9 cellular contexts compared by ENCODE assay signal in the genomic region with DNA sequence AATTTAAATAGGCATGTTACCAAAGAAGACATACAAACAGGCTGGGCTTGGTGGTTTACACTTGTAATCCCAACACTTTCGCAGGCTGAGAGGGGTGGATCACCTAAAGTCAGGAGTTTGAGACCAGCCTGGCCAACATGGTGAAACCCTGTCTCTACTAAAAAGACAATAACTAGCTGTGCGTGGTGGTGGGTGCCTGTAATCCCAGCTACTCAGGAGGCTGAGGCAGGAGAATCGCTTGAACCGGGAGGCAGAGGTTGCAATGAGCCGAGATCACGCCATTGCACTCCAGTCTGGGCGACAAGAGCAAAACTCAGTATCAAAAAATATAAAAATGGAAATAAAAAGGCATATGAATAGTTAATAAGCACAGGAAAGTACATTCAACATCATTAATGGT. TPM values are rescaled to one million over a fixed set of nuclear protein-coding genes. Genes with fewer than 3 reads are reported as not detected.
"Had no signal": no experiment of that assay in that cellular context is flagged by ENCODE, and none has a peak within 500 bp of the region (broad histone marks: within the 10 kb centered on the region; RNA-seq: fewer than 3 reads in every experiment).

No MANE protein-coding gene starts in this region.

RNA-seq across cellular contexts. Expression of gene WDFY4, which starts 37.6 kb away (rescaled TPM):
- total RNA-seq: activated CD4-positive, alpha-beta memory T cell treated with anti-CD3 and anti-CD28 coated beads for 36 hours had no signal

RNA-seq across cellular contexts. Expression of gene ARHGAP22, which starts 42.2 kb away (rescaled TPM):
- total RNA-seq: activated CD4-positive, alpha-beta memory T cell treated with anti-CD3 and anti-CD28 coated beads for 36 hours; activated CD4-positive, alpha-beta T cell treated with anti-CD3 and anti-CD28 coated beads, Interleukin-2, amount 10 ng/mL, durations not matched to agents 24 days and 14 days; activated CD4-positive, alpha-beta T cell treated with anti-CD3 and anti-CD28 coated beads, Interleukin-2, amount 10 ng/mL, durations not matched to agents 7 days and 5 days; activated CD8-positive, alpha-beta memory T cell treated with anti-CD3 and anti-CD28 coated beads for 36 hours; activated CD8-positive, alpha-beta memory T cell treated with anti-CD3 and anti-CD28 coated beads, Interleukin-2, amount 10 ng/mL, durations not matched to agents 7 days and 5 days; activated CD8-positive, alpha-beta T cell treated with anti-CD3 and anti-CD28 coated beads for 36 hours; activated CD8-positive, alpha-beta T cell treated with anti-CD3 and anti-CD28 coated beads, Interleukin-2, amount 10 ng/mL, durations not matched to agents 7 days and 5 days; T-helper 1 cell treated with Interleukin-12 subunit alpha and Interleukin-12 subunit beta and Interleukin-4 antibody, amounts not matched to agents 30 ng/mL and 1 ng/mL, for 36 hours; T-helper 2 cell treated with Interferon-gamma antibody and Interleukin-4, amounts not matched to agents 100 ng/mL and 5 ng/mL, for 36 hours had no signal
